9 cellular contexts compared by ENCODE assay signal in the genomic region with DNA sequence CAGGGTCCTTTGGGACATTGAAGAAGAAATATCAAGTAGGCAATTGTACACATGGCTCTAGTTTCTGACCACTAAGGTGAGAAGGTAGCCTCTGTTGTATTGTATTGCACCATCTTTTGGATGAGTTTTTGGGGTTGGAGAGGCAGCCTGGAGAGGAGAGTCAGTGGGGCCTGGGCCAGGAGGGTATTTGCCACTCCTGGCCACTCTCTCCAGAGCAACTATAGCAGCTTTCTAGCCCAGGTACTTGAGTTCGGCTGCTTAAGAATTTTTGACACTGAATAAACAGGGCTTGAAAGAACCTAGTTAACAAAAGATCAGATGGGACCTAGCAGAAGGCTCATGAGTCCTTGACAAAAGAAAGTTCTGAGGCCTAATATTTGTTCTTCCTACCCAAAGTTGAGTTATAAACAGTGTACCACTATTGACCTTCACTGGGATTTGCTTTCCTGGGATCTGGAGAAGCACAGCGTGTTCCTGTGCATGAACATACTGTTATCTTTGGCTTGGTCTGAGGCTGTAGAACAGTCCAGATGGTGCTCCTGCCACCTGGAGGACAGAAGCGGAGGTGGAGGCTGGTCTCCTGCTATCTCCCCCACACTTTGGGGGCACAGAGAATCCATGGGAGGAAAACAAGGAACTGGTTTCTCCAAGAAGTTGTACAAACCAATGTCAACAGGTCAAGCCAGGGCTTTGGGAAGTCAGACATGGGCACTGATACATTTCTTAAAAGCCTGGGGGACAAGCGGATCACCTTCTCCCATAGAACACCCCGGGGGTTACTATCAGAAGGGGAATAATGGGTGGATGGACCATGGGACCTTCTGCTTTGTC.
A peak's percentile ranks its signal among the peaks of the same experiment; 100 is the strongest.
DNase-seq lines count a peak whose midpoint lies in the region; ATAC-seq and TF ChIP-seq lines count a peak whose summit lies in the region.
"Had no signal": no experiment of that assay in that cellular context is flagged by ENCODE, and none has a peak within 500 bp of the region (broad histone marks: within the 10 kb centered on the region; RNA-seq: fewer than 3 reads in every experiment).

No MANE protein-coding gene starts in this region.

- H3K9me3 ChIP-seq in heart left ventricle = no peaks in the 10 kb centered on the region
- H3K9me3 ChIP-seq: BLaER1 treated with 17β-estradiol and CSF1 and Interleukin-3, amounts not matched to agents 10 nM and 100 nM had no signal

- TF ChIP-seq CTCF in heart left ventricle (IDR thresholded peaks at IDR 0.05) = peak; percentile 36 to 87 (median 72)

- intact Hi-C loops in heart left ventricle (cut with DNase I) = loop anchor here (1.0 to 10.0 kb wide), 11 partner anchors 72 to 226 kb away; partner anchors contain the start of gene LIFR (in 8 of the 10)

- DNase-seq in NCI-H1105 (lab: John Stamatoyannopoulos, UW) (peak; percentile 2), NCI-H1105 treated with DMSO at 0.1 percent for 48 hours (lab: John Stamatoyannopoulos, UW) (no peak), heart left ventricle (peak; percentile 32 to 63 (median 51)), stromal cell of bone marrow (ENCODE audit: low read depth) (peak; percentile 31)
- DNase-seq in stimulated activated CD4-positive, alpha-beta T cell treated with anti-CD3 and anti-CD28 coated beads, Interleukin-4, amount 100 ng/mL, for 1 hour = no peak
- DNase-seq in stimulated activated CD4-positive, alpha-beta T cell treated with anti-CD3 and anti-CD28 coated beads, Interleukin-2, amount 100 ng/mL, for 48 hours = no peak

- H3K4me3 ChIP-seq in heart left ventricle = no peak overlapping the region
- H3K4me3 ChIP-seq: BLaER1 treated with 17β-estradiol and CSF1 and Interleukin-3, amounts not matched to agents 10 nM and 100 nM had no signal

- ATAC-seq in SK-N-SH treated with all-trans-retinoic acid at 6 μM for 48 hours (peak; percentile 82), heart left ventricle (peak; percentile 92 to 96 (median 94)), GM21390 (IDR thresholded peaks at IDR 0.05; ENCODE audit: unreplicated experiment) (no peak)

- H3K27ac ChIP-seq in heart left ventricle = peak overlapping the region in 3 of 12 donors; percentile 5 to 50 (median 50)
- H3K27ac ChIP-seq: BLaER1 treated with 17β-estradiol and CSF1 and Interleukin-3, amounts not matched to agents 10 nM and 100 nM had no signal

- H3K4me1 ChIP-seq in heart left ventricle = peaks cover 0 to 37% (median 13%) of the 10 kb centered on the region in 12 donors
- H3K4me1 ChIP-seq: BLaER1 treated with 17β-estradiol and CSF1 and Interleukin-3, amounts not matched to agents 10 nM and 100 nM had no signal

- H3K27me3 ChIP-seq in heart left ventricle = no peaks in the 10 kb centered on the region

- 65 to 78% (median 67%) methylated on average over 5 of the region's 5 CpGs for WGBS in heart left ventricle, 4 donors

- H3K36me3 ChIP-seq in heart left ventricle = no peaks in the 10 kb centered on the region
- H3K36me3 ChIP-seq: BLaER1 treated with 17β-estradiol and CSF1 and Interleukin-3, amounts not matched to agents 10 nM and 100 nM had no signal

- TF ChIP-seq POLR2A in heart left ventricle (IDR thresholded peaks at IDR 0.05) = no peak

TF ChIP-seq in SK-N-SH treated with all-trans-retinoic acid at 6 μM for 48 hours, 23 proteins besides CTCF, POLR2A, EP300 and RAD21 (continues in another document):
- TF ChIP-seq ISL1 (CRISPR knock-in tag; IDR thresholded peaks at IDR 0.05) (no peak), SNAI2 (CRISPR knock-in tag; IDR thresholded peaks at IDR 0.05) (no peak), ZNF565 (CRISPR knock-in tag; conservative IDR thresholded peaks at IDR 0.05; ENCODE audit: low read depth) (no peak), TOX (CRISPR knock-in tag; IDR thresholded peaks at IDR 0.05; ENCODE audit: borderline replicate concordance) (no peak), ARNTL (CRISPR knock-in tag; IDR thresholded peaks at IDR 0.05; ENCODE audit: borderline replicate concordance, low read depth) (no peak), BACH2 (CRISPR knock-in tag; IDR thresholded peaks at IDR 0.05; ENCODE audit: borderline replicate concordance) (no peak), ZNF70 (CRISPR knock-in tag; IDR thresholded peaks at IDR 0.05) (no peak), ZFP3 (CRISPR knock-in tag; IDR thresholded peaks at IDR 0.05) (no peak), ZFP30 (CRISPR knock-in tag; IDR thresholded peaks at IDR 0.05) (no peak), ESRRG (CRISPR knock-in tag; IDR thresholded peaks at IDR 0.05) (no peak), PPARA (CRISPR knock-in tag; IDR thresholded peaks at IDR 0.05; ENCODE audit: borderline replicate concordance) (no peak), ZNF8 (CRISPR knock-in tag; IDR thresholded peaks at IDR 0.05) (no peak), OSR1 (CRISPR knock-in tag; IDR thresholded peaks at IDR 0.05) (no peak), RARB (CRISPR knock-in tag; IDR thresholded peaks at IDR 0.05) (no peak)
- TF ChIP-seq, protein P1, sequence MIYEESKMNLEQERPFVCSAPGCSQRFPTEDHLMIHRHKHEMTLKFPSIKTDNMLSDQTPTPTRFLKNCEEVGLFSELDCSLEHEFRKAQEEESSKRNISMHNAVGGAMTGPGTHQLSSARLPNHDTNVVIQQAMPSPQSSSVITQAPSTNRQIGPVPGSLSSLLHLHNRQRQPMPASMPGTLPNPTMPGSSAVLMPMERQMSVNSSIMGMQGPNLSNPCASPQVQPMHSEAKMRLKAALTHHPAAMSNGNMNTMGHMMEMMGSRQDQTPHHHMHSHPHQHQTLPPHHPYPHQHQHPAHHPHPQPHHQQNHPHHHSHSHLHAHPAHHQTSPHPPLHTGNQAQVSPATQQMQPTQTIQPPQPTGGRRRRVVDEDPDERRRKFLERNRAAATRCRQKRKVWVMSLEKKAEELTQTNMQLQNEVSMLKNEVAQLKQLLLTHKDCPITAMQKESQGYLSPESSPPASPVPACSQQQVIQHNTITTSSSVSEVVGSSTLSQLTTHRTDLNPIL (CRISPR knock-in tag; IDR thresholded peaks at IDR 0.05; ENCODE audit: low read depth) = no peak
- TF ChIP-seq, protein P2, sequence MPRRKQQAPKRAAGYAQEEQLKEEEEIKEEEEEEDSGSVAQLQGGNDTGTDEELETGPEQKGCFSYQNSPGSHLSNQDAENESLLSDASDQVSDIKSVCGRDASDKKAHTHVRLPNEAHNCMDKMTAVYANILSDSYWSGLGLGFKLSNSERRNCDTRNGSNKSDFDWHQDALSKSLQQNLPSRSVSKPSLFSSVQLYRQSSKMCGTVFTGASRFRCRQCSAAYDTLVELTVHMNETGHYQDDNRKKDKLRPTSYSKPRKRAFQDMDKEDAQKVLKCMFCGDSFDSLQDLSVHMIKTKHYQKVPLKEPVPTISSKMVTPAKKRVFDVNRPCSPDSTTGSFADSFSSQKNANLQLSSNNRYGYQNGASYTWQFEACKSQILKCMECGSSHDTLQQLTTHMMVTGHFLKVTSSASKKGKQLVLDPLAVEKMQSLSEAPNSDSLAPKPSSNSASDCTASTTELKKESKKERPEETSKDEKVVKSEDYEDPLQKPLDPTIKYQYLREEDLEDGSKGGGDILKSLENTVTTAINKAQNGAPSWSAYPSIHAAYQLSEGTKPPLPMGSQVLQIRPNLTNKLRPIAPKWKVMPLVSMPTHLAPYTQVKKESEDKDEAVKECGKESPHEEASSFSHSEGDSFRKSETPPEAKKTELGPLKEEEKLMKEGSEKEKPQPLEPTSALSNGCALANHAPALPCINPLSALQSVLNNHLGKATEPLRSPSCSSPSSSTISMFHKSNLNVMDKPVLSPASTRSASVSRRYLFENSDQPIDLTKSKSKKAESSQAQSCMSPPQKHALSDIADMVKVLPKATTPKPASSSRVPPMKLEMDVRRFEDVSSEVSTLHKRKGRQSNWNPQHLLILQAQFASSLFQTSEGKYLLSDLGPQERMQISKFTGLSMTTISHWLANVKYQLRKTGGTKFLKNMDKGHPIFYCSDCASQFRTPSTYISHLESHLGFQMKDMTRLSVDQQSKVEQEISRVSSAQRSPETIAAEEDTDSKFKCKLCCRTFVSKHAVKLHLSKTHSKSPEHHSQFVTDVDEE (CRISPR knock-in tag; IDR thresholded peaks at IDR 0.05) = no peak
- TF ChIP-seq, protein P3, sequence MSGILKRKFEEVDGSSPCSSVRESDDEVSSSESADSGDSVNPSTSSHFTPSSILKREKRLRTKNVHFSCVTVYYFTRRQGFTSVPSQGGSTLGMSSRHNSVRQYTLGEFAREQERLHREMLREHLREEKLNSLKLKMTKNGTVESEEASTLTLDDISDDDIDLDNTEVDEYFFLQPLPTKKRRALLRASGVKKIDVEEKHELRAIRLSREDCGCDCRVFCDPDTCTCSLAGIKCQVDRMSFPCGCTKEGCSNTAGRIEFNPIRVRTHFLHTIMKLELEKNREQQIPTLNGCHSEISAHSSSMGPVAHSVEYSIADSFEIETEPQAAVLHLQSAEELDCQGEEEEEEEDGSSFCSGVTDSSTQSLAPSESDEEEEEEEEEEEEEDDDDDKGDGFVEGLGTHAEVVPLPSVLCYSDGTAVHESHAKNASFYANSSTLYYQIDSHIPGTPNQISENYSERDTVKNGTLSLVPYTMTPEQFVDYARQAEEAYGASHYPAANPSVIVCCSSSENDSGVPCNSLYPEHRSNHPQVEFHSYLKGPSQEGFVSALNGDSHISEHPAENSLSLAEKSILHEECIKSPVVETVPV (CRISPR knock-in tag; IDR thresholded peaks at IDR 0.05) = no peak
- TF ChIP-seq, protein P4, sequence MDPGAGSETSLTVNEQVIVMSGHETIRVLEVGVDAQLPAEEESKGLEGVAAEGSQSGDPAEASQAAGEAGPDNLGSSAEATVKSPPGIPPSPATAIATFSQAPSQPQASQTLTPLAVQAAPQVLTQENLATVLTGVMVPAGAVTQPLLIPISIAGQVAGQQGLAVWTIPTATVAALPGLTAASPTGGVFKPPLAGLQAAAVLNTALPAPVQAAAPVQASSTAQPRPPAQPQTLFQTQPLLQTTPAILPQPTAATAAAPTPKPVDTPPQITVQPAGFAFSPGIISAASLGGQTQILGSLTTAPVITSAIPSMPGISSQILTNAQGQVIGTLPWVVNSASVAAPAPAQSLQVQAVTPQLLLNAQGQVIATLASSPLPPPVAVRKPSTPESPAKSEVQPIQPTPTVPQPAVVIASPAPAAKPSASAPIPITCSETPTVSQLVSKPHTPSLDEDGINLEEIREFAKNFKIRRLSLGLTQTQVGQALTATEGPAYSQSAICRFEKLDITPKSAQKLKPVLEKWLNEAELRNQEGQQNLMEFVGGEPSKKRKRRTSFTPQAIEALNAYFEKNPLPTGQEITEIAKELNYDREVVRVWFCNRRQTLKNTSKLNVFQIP (CRISPR knock-in tag; IDR thresholded peaks at IDR 0.05; ENCODE audit: borderline replicate concordance, low read depth) = no peak

Comparison
In these comparisons a context has a peak if more than half of its experiments do, and no peak if none do; other contexts are left out.
1. DNase-seq: peak in NCI-H1105 (single experiment), heart left ventricle (5 of 5) and stromal cell of bone marrow (single experiment); none in NCI-H1105 treated with DMSO at 0.1 percent for 48 hours (single experiment), stimulated activated CD4-positive, alpha-beta T cell treated with anti-CD3 and anti-CD28 coated beads, Interleukin-4, amount 100 ng/mL, for 1 hour (single experiment) and stimulated activated CD4-positive, alpha-beta T cell treated with anti-CD3 and anti-CD28 coated beads, Interleukin-2, amount 100 ng/mL, for 48 hours (0 of 2).